ENCODE assay signal across 10 cellular contexts in genomic region chr16:56279132-56279531, GRCh38.
DNase-seq lines count a peak whose midpoint lies in the region; ATAC-seq and TF ChIP-seq lines count a peak whose summit lies in the region.
"Had no signal": no experiment of that assay in that cellular context is flagged by ENCODE, and none has a peak within 500 bp of the region (broad histone marks: within the 10 kb centered on the region; RNA-seq: fewer than 3 reads in every experiment).

No MANE protein-coding gene starts in this region.

- no peaks in the 10 kb centered on the region for H3K27me3 Mint-ChIP-seq in H9 (ENCODE audit: low read depth)
- H3K27me3 Mint-ChIP-seq in activated CD4-positive, alpha-beta T cell treated with anti-CD3 and anti-CD28 coated beads for 36 hours, result no peaks in the 10 kb centered on the region

- H3K4me2 ChIP-seq in H9 (ENCODE audit: insufficient read depth, insufficient read length, low read length), result no peak overlapping the region

- no peaks in the 10 kb centered on the region for H3K79me1 ChIP-seq in H9 (ENCODE audit: insufficient read depth, low read depth, low read length, poor library complexity, severe bottlenecking)

- H4K20me1 ChIP-seq in H9 (ENCODE audit: control insufficient read depth, insufficient read depth, insufficient read length), result no peaks in the 10 kb centered on the region

- no peak for TF ChIP-seq CTCF in H9 (conservative IDR thresholded peaks at IDR 0.05)

- intact Hi-C loops in activated CD4-positive, alpha-beta T cell treated with anti-CD3 and anti-CD28 coated beads for 36 hours (cut with DNase I, micrococcal nuclease), result loop anchor here in 1 of 2 experiments (2.0 kb wide), 1 partner anchor 76 kb away; no protein-coding TSS in a partner anchor

- CTCF ChIA-PET in activated CD4-positive, alpha-beta T cell treated with anti-CD3 and anti-CD28 coated beads for 36 hours (lab: Charles Lee), result interaction anchor here (1.1 to 1.9 kb wide), 3 partner anchors 30 to 177 kb away, joined by 3 to 6 read pairs (median 3); no protein-coding TSS in a partner anchor

- peak; percentile 95 for ATAC-seq in activated CD4-positive, alpha-beta T cell treated with anti-CD3 and anti-CD28 coated beads for 36 hours
- ATAC-seq in HG03196 (IDR thresholded peaks at IDR 0.05; ENCODE audit: unreplicated experiment) (no peak), HG02970 (IDR thresholded peaks at IDR 0.05; ENCODE audit: low FRiP score, unreplicated experiment) (no peak)

- H3K4me1 Mint-ChIP-seq in H9, result peaks cover 78 to 80% of the 10 kb centered on the region in 2 experiments
- peaks cover 23% of the 10 kb centered on the region for H3K4me1 Mint-ChIP-seq in activated CD4-positive, alpha-beta T cell treated with anti-CD3 and anti-CD28 coated beads for 36 hours

- no peak overlapping the region for H3K23ac ChIP-seq in H9 (ENCODE audit: insufficient read length, low read depth, low read length)

- H4K5ac ChIP-seq in H9 (ENCODE audit: insufficient read length, low read depth, low read length), result no peak overlapping the region

- no peak overlapping the region for H2AFZ ChIP-seq in H9 (ENCODE audit: low read length)

- no peak overlapping the region; the same call in 1 of the 2 replicates for H3K14ac ChIP-seq in H9 (ENCODE audit: insufficient read depth, low read length)

- H2BK12ac ChIP-seq in H9 (ENCODE audit: insufficient read length, low read depth, low read length), result no peak overlapping the region

- H4K91ac ChIP-seq in H9 (ENCODE audit: insufficient read length, low read depth, low read length), result peak overlapping the region; percentile 6

- H3K27me3 ChIP-seq in H9 (ENCODE audit: insufficient read depth, low read length), result no peaks in the 10 kb centered on the region
- H3K27me3 ChIP-seq: thyroid gland had no signal

- WGBS in H9 (ENCODE audit: extremely low coverage, insufficient read length, low lambda C conversion rate), result no CpG with 5 or more reads among the region's 8 CpGs

- H3K56ac ChIP-seq in H9 (ENCODE audit: insufficient read length, low read depth, low read length), result no peak overlapping the region

- H2AK5ac ChIP-seq in H9 (ENCODE audit: insufficient read length, low read length), result no peak overlapping the region

- H3K18ac ChIP-seq in H9 (ENCODE audit: insufficient read length, low read depth, low read length), result no peak overlapping the region

- H2BK15ac ChIP-seq in H9 (ENCODE audit: low read depth, low read length), result no peak overlapping the region

- H3T11ph ChIP-seq in H9 (ENCODE audit: low read length), result no peak overlapping the region

- no peak overlapping the region for H3K4ac ChIP-seq in H9 (ENCODE audit: low read depth, low read length)

- H3K9ac ChIP-seq in H9 (ENCODE audit: extremely low read depth, insufficient read length, low read length), result no peak overlapping the region

- H2BK5ac ChIP-seq in H9 (ENCODE audit: insufficient read length, low read length), result no peak overlapping the region

- DNase-seq in H9 (no peak), NCI-H2196 (lab: John Stamatoyannopoulos, UW; ENCODE audit: unreplicated experiment) (no peak), SK-N-DZ (ENCODE audit: low spot score) (no peak)
- peak; percentile 80 for DNase-seq in activated CD4-positive, alpha-beta T cell treated with anti-CD3 and anti-CD28 coated beads for 36 hours
- DNase-seq in central memory CD4-positive, alpha-beta T cell, result peak; percentile 48
- DNase-seq in stimulated activated CD8-positive, alpha-beta memory T cell treated with anti-CD3 and anti-CD28 coated beads, Interleukin-2, amount 100 ng/mL, for 48 hours (ENCODE audit: low read depth in 2 of 2), result peak; percentile 28 to 45
- DNase-seq: amniotic stem cell had no signal

- no peak overlapping the region for H3K27ac ChIP-seq in H9 (ENCODE audit: insufficient read length, low read depth, low read length)
- H3K27ac ChIP-seq: thyroid gland had no signal

- peak overlapping the region in 1 of 3 experiments; percentile 86; a peak in 2 of 7 replicates for H3K27ac Mint-ChIP-seq in H9
- H3K27ac Mint-ChIP-seq in activated CD4-positive, alpha-beta T cell treated with anti-CD3 and anti-CD28 coated beads for 36 hours, result peak overlapping the region; percentile 55

- peaks cover 25% of the 10 kb centered on the region for H3K4me1 ChIP-seq in H9 (ENCODE audit: insufficient read depth, low read length)

- H2BK120ac ChIP-seq in H9 (ENCODE audit: low read depth, low read length, poor library complexity, severe bottlenecking), result no peak overlapping the region

- POLR2A ChIA-PET in activated CD4-positive, alpha-beta T cell treated with anti-CD3 and anti-CD28 coated beads for 36 hours (lab: Charles Lee), result interaction anchor here (0.6 kb wide), 1 partner anchor 1023 kb away, joined by 3 read pairs; no protein-coding TSS in a partner anchor

- no peak overlapping the region for H3K4me3 Mint-ChIP-seq in H9
- H3K4me3 Mint-ChIP-seq in activated CD4-positive, alpha-beta T cell treated with anti-CD3 and anti-CD28 coated beads for 36 hours, result no peak overlapping the region

- H3K9me3 Mint-ChIP-seq in H9, result peaks cover 6% of the 10 kb centered on the region in 2 experiments
- H3K9me3 Mint-ChIP-seq in activated CD4-positive, alpha-beta T cell treated with anti-CD3 and anti-CD28 coated beads for 36 hours (ENCODE audit: low read depth), result peaks cover 3% of the 10 kb centered on the region

- no peaks in the 10 kb centered on the region for H3K79me2 ChIP-seq in H9 (ENCODE audit: insufficient read depth, low read length)

- H2BK20ac ChIP-seq in H9 (ENCODE audit: low read depth, low read length, poor library complexity, severe bottlenecking), result no peak overlapping the region

- H3K36me3 Mint-ChIP-seq in H9 (ENCODE audit: insufficient read depth in 1 of 3, low read depth in 3 of 3), result peaks cover 6 to 23% (median 21%) of the 10 kb centered on the region in 3 experiments
- no peaks in the 10 kb centered on the region for H3K36me3 Mint-ChIP-seq in activated CD4-positive, alpha-beta T cell treated with anti-CD3 and anti-CD28 coated beads for 36 hours (ENCODE audit: low read depth)

- no peak overlapping the region for H4K8ac ChIP-seq in H9 (replicated peaks; ENCODE audit: insufficient read length, low read depth, low read length)

- H3K9me3 ChIP-seq in H9 (ENCODE audit: control insufficient read depth, low read depth, low read length), result no peaks in the 10 kb centered on the region
- H3K9me3 ChIP-seq: thyroid gland had no signal

- H3K23me2 ChIP-seq in H9 (ENCODE audit: insufficient read length, low read depth, low read length, poor library complexity, severe bottlenecking), result no peaks in the 10 kb centered on the region

Comparison
In these comparisons a context has a peak if more than half of its experiments do, and no peak if none do; other contexts are left out.
1. DNase-seq: peak in activated CD4-positive, alpha-beta T cell treated with anti-CD3 and anti-CD28 coated beads for 36 hours (single experiment), central memory CD4-positive, alpha-beta T cell (single experiment) and stimulated activated CD8-positive, alpha-beta memory T cell treated with anti-CD3 and anti-CD28 coated beads, Interleukin-2, amount 100 ng/mL, for 48 hours (2 of 2); none in H9 (single experiment), NCI-H2196 (single experiment) and SK-N-DZ (single experiment).